26 cellular contexts compared by ENCODE assay signal in the genomic region with DNA sequence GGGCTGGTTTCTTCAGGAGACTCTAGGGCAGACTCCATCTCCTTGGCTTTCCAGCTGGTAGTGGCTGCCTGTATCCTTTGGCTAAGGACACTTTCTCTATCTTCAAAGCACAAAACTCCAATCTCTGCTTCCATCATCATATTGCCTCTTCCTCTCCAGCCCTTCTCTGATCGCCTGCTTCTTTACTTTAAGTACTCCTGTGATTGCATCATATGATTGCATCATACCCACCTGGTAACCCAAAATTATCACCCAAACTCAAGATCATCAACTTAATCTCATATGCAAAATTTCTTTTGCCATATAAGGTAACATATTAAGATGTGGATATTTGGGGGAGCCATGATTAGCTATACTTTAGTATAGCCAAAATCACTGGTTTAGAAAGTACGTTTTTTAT.
A peak's percentile ranks its signal among the peaks of the same experiment; 100 is the strongest.
DNase-seq lines count a peak whose midpoint lies in the region; ATAC-seq, FAIRE-seq and TF ChIP-seq lines count a peak whose summit lies in the region.
"Had no signal": no experiment of that assay in that cellular context is flagged by ENCODE, and none has a peak within 500 bp of the region (broad histone marks: within the 10 kb centered on the region; RNA-seq: fewer than 3 reads in every experiment).

No MANE protein-coding gene starts in this region.

- FAIRE-seq in H54 (lab: Jason Lieb, UNC): peak; percentile 11

- H3K9ac ChIP-seq in neural progenitor cell: no peak overlapping the region

- H3K4me3 ChIP-seq in neural progenitor cell: no peak overlapping the region
- H3K4me3 ChIP-seq: gastroesophageal sphincter, SJCRH30, tibial nerve had no signal

- H3K4me1 Mint-ChIP-seq in neural progenitor cell: peaks cover 11% of the 10 kb centered on the region
- H3K4me1 Mint-ChIP-seq: nephron, T-helper 17 cell had no signal

- H3K27me3 Mint-ChIP-seq in neural progenitor cell (ENCODE audit: insufficient read depth, low read depth): no peaks in the 10 kb centered on the region
- H3K27me3 Mint-ChIP-seq: stimulated activated naive CD8-positive, alpha-beta T cell treated with anti-CD3 and anti-CD28 coated beads, Interleukin-15, Interleukin-2, amounts not matched to agents 100 ng/mL and 50 ng/mL, for 24 hours; T-helper 17 cell had no signal

- no peak overlapping the region for H3K27ac ChIP-seq in neural progenitor cell
- H3K27ac ChIP-seq: gastroesophageal sphincter, SJCRH30, tibial nerve, VCaP had no signal

- peaks cover 6% of the 10 kb centered on the region for H3K4me1 ChIP-seq in neural progenitor cell
- H3K4me1 ChIP-seq: BE2C, gastroesophageal sphincter, SJCRH30 had no signal

- H3K9me3 Mint-ChIP-seq in neural progenitor cell: no peaks in the 10 kb centered on the region
- H3K9me3 Mint-ChIP-seq: mesothelial cell of epicardium, nephron had no signal

- H2AFZ ChIP-seq in neural progenitor cell (replicated peaks): peak overlapping the region; percentile 35

- TF ChIP-seq POLR2A in H54 (IDR thresholded peaks at IDR 0.05; ENCODE audit: low read depth, low read length): no peak

- intact Hi-C loops in Right ventricle myocardium inferior (cut with DNase I): no loop called here

- no peak overlapping the region for H3K27ac Mint-ChIP-seq in neural progenitor cell
- H3K27ac Mint-ChIP-seq: mesothelial cell of epicardium; stimulated activated naive CD8-positive, alpha-beta T cell treated with anti-CD3 and anti-CD28 coated beads, Interleukin-15, Interleukin-2, amounts not matched to agents 100 ng/mL and 50 ng/mL, for 24 hours; T-helper 17 cell had no signal

- no peak for ATAC-seq in HG03159 (IDR thresholded peaks at IDR 0.05; ENCODE audit: unreplicated experiment)
- no peak for ATAC-seq in Right ventricle myocardium inferior
- ATAC-seq: esophagus mucosa, gastroesophageal sphincter, HCT116, T-helper 17 cell had no signal

- H3K36me3 Mint-ChIP-seq in neural progenitor cell: no peaks in the 10 kb centered on the region
- H3K36me3 Mint-ChIP-seq: mesothelial cell of epicardium had no signal

- no peak overlapping the region for H3K4me2 ChIP-seq in neural progenitor cell

- no peaks in the 10 kb centered on the region for H3K36me3 ChIP-seq in neural progenitor cell
- H3K36me3 ChIP-seq: BE2C, gastroesophageal sphincter, SJCRH30, tibial nerve had no signal

- H3K4me3 Mint-ChIP-seq in neural progenitor cell: no peak overlapping the region
- H3K4me3 Mint-ChIP-seq: mesothelial cell of epicardium; nephron; stimulated activated naive CD8-positive, alpha-beta T cell treated with anti-CD3 and anti-CD28 coated beads, Interleukin-15, Interleukin-2, amounts not matched to agents 100 ng/mL and 50 ng/mL, for 24 hours; T-helper 17 cell had no signal

- no peak for DNase-seq in H54 (ENCODE audit: insufficient read length, low spot score)
- peak; percentile 10 for DNase-seq in NCI-H2029 (lab: John Stamatoyannopoulos, UW)
- DNase-seq in SHP77 treated with DMSO at 0.1 percent for 48 hours (lab: John Stamatoyannopoulos, UW): peak; percentile 98
- DNase-seq in neural progenitor cell (ENCODE audit: low spot score): no peak
- no peak for DNase-seq in cerebellar cortex (ENCODE audit: low spot score)
- no peak for DNase-seq in Right ventricle myocardium inferior (ENCODE audit: missing footprints)
- DNase-seq: activated CD4-positive, alpha-beta T cell treated with anti-CD3 and anti-CD28 coated beads, Interleukin-2, amount 50 U/mL, for 4 hours; activated gamma-delta T cell treated with Interleukin-2 at 50 U/mL for 16 hours; amniotic stem cell; BE2C; Calu3; central memory CD4-positive, alpha-beta T cell; effector CD4-positive, alpha-beta T cell; NCI-H1417 treated with DMSO at 0.1 percent for 48 hours; NCI-H2227 treated with DMSO at 0.1 percent for 48 hours; SJCRH30; T-helper 17 cell had no signal

- H3K9me3 ChIP-seq in neural progenitor cell (ENCODE audit: low read depth): no peaks in the 10 kb centered on the region
- H3K9me3 ChIP-seq: BE2C, gastroesophageal sphincter, SJCRH30, tibial nerve had no signal

- no peaks in the 10 kb centered on the region for H3F3A ChIP-seq in neural progenitor cell (ENCODE audit: low read depth)

- no peak for TF ChIP-seq CTCF in neural progenitor cell (IDR thresholded peaks at IDR 0.05)

- H3K27me3 ChIP-seq in neural progenitor cell: no peaks in the 10 kb centered on the region
- H3K27me3 ChIP-seq: BE2C, gastroesophageal sphincter, SJCRH30, tibial nerve had no signal

- H4K20me1 ChIP-seq in neural progenitor cell (ENCODE audit: low read depth): no peaks in the 10 kb centered on the region

- no peaks in the 10 kb centered on the region for H3K79me2 ChIP-seq in neural progenitor cell (ENCODE audit: low read depth)

Comparison
In these comparisons a context has a peak if more than half of its experiments do, and no peak if none do; other contexts are left out.
1. DNase-seq: peak in NCI-H2029 (single experiment) and SHP77 treated with DMSO at 0.1 percent for 48 hours (single experiment); none in H54 (single experiment), neural progenitor cell (single experiment), cerebellar cortex (single experiment) and Right ventricle myocardium inferior (single experiment).